16 cellular contexts compared by ENCODE assay signal in genomic region chr21:17869115-17869514, GRCh38. TPM values are rescaled to one million over a fixed set of nuclear protein-coding genes. Genes with fewer than 3 reads are reported as not detected.
DNase-seq lines count a peak whose midpoint lies in the region; ATAC-seq lines count a peak whose summit lies in the region.
"Had no signal": no experiment of that assay in that cellular context is flagged by ENCODE, and none has a peak within 500 bp of the region (broad histone marks: within the 10 kb centered on the region; RNA-seq: fewer than 3 reads in every experiment).

No MANE protein-coding gene starts in this region.

- H3K4me3 ChIP-seq in Karpas-422 (ENCODE audit: low read length) = no peak overlapping the region
- H3K4me3 ChIP-seq in effector memory CD4-positive, alpha-beta T cell (ENCODE audit: insufficient read depth, low read depth, low read length, poor library complexity, severe bottlenecking) = no peak overlapping the region
- H3K4me3 ChIP-seq: BLaER1 had no signal

- peak; percentile 6 for DNase-seq in Karpas-422
- peak; percentile 98 for DNase-seq in NCI-H524 treated with DMSO at 0.1 percent for 48 hours (lab: John Stamatoyannopoulos, UW)
- no peak for DNase-seq in stimulated activated CD4-positive, alpha-beta T cell treated with anti-CD3 and anti-CD28 coated beads, Interleukin-4, amount 100 ng/mL, for 1 hour
- no peak for DNase-seq in effector memory CD4-positive, alpha-beta T cell
- DNase-seq: 8988T; ACHN; BE2C; C1 segment of cervical spinal cord; CD4-positive, alpha-beta memory T cell; CD4-positive, CD25-positive, alpha-beta regulatory T cell; CD8-positive, alpha-beta memory T cell; COR-L47; DMS79 treated with DMSO at 0.1 percent for 48 hours; GF-D8 had no signal

- no peaks in the 10 kb centered on the region for H3K36me3 ChIP-seq in Karpas-422 (ENCODE audit: insufficient read depth, low read length)
- no peaks in the 10 kb centered on the region for H3K36me3 ChIP-seq in effector memory CD4-positive, alpha-beta T cell (ENCODE audit: control insufficient read depth, insufficient read depth, low read length)
- H3K36me3 ChIP-seq: BE2C, BLaER1 had no signal

- no peak overlapping the region for H3K27ac ChIP-seq in Karpas-422 (ENCODE audit: low read length)
- H3K27ac ChIP-seq in effector memory CD4-positive, alpha-beta T cell (ENCODE audit: insufficient read depth, low read length, poor library complexity, severe bottlenecking) = no peak overlapping the region
- H3K27ac ChIP-seq: BLaER1 had no signal

- no peaks in the 10 kb centered on the region for H3K9me2 ChIP-seq in Karpas-422 (replicated peaks; ENCODE audit: insufficient read depth, low read length)

- H3K4me2 ChIP-seq in Karpas-422 (ENCODE audit: low read depth, low read length, poor library complexity, severe bottlenecking) = no peak overlapping the region
- H3K4me2 ChIP-seq: BLaER1 had no signal

- H3K9me3 ChIP-seq in Karpas-422 (ENCODE audit: low read length) = no peaks in the 10 kb centered on the region
- no peaks in the 10 kb centered on the region for H3K9me3 ChIP-seq in effector memory CD4-positive, alpha-beta T cell (ENCODE audit: control insufficient read depth, low read length)
- H3K9me3 ChIP-seq: BE2C, BLaER1 had no signal

- no peaks in the 10 kb centered on the region for H3K79me2 ChIP-seq in Karpas-422 (ENCODE audit: low read length)

- H2AFZ ChIP-seq in Karpas-422 (ENCODE audit: low read length) = no peak overlapping the region

- H3K9ac ChIP-seq in Karpas-422 (ENCODE audit: low read length) = no peak overlapping the region
- H3K9ac ChIP-seq: BLaER1 had no signal

- no peaks in the 10 kb centered on the region for H4K20me1 ChIP-seq in Karpas-422 (ENCODE audit: insufficient read depth, low read depth, low read length)
- H4K20me1 ChIP-seq: BLaER1 had no signal

- H3K4me1 ChIP-seq in Karpas-422 (ENCODE audit: low read length) = no peaks in the 10 kb centered on the region
- no peaks in the 10 kb centered on the region for H3K4me1 ChIP-seq in effector memory CD4-positive, alpha-beta T cell (ENCODE audit: control insufficient read depth, insufficient read depth, low read length, poor library complexity, severe bottlenecking)
- H3K4me1 ChIP-seq: BE2C, BLaER1 had no signal

- no peaks in the 10 kb centered on the region for H3K27me3 ChIP-seq in Karpas-422 (ENCODE audit: low read length)
- H3K27me3 ChIP-seq in effector memory CD4-positive, alpha-beta T cell (replicated peaks; ENCODE audit: control insufficient read depth, insufficient read depth, low read length, poor library complexity, severe bottlenecking) = no peaks in the 10 kb centered on the region
- H3K27me3 ChIP-seq: BE2C, BLaER1 had no signal

- no peak for ATAC-seq in HG02884 (IDR thresholded peaks at IDR 0.05; ENCODE audit: unreplicated experiment)

RNA-seq across cellular contexts. Expression of gene C21orf91, which starts 50.0 kb away (rescaled TPM):
- total RNA-seq in Karpas-422 (2014; rRNA removed; shearing (Covaris generic); ENCODE audit: low replicate concordance) = 31.6 and 37.4 TPM in 2 replicates

Comparison
In these comparisons a context has a peak if more than half of its experiments do, and no peak if none do; other contexts are left out.
1. DNase-seq: peak in Karpas-422 (single experiment) and NCI-H524 treated with DMSO at 0.1 percent for 48 hours (single experiment); none in stimulated activated CD4-positive, alpha-beta T cell treated with anti-CD3 and anti-CD28 coated beads, Interleukin-4, amount 100 ng/mL, for 1 hour (single experiment) and effector memory CD4-positive, alpha-beta T cell (0 of 3).